8 cellular contexts compared by ENCODE assay signal in genomic region chr15:67101981-67102929, GRCh38. TPM values are rescaled to one million over a fixed set of nuclear protein-coding genes. Genes with fewer than 3 reads are reported as not detected.
DNase-seq lines count a peak whose midpoint lies in the region; ATAC-seq, FAIRE-seq and TF ChIP-seq lines count a peak whose summit lies in the region.

No MANE protein-coding gene starts in this region.

- no peaks in the 10 kb centered on the region for H3K27me3 ChIP-seq in keratinocyte (ENCODE audit: control insufficient read depth, extremely low read depth, insufficient read depth, low read length)
- no peaks in the 10 kb centered on the region for H3K27me3 ChIP-seq in heart left ventricle

- ATAC-seq in GM18508 (IDR thresholded peaks at IDR 0.05; ENCODE audit: insufficient read depth, unreplicated experiment), result peak; percentile 36
- ATAC-seq in HG03095 (IDR thresholded peaks at IDR 0.05; ENCODE audit: unreplicated experiment), result peak; percentile 37
- ATAC-seq in heart left ventricle, result no peak

- 76 to 79% (median 77%) methylated on average over 12 of the region's 12 CpGs for WGBS in heart left ventricle, 4 donors

- H3K9me1 ChIP-seq in keratinocyte (ENCODE audit: control insufficient read depth, extremely low read depth, insufficient read depth, low read length), result peaks cover 3% of the 10 kb centered on the region

- H3K36me3 ChIP-seq in keratinocyte (ENCODE audit: control insufficient read depth in 2 of 2, extremely low read depth in 1 of 2, insufficient read depth in 2 of 2, low read length in 2 of 2), result peaks cover 11 to 25% of the 10 kb centered on the region in 2 experiments
- H3K36me3 ChIP-seq in heart left ventricle, result no peaks in the 10 kb centered on the region

- dilution Hi-C loops in keratinocyte (cut with MboI; ENCODE audit: extremely low pct_ligation_motif_present, low sequenced_read_pairs), result no loop called here

- FAIRE-seq in keratinocyte (lab: Jason Lieb, UNC), result no peak

- no peak overlapping the region for H2AFZ ChIP-seq in keratinocyte (ENCODE audit: control insufficient read depth, low read length)

- H3K4me1 ChIP-seq in keratinocyte (ENCODE audit: control insufficient read depth, extremely low read depth, insufficient read depth, low read length) (peaks cover 90% of the 10 kb centered on the region), heart left ventricle (peaks cover 13 to 98% (median 75%) of the 10 kb centered on the region in 12 donors)

- H3K27ac ChIP-seq in keratinocyte (ENCODE audit: control insufficient read depth, insufficient read depth, low read length) (peak overlapping the region; percentile 88), heart left ventricle (peak overlapping the region in 1 of 12 donors; percentile 73)

- H3K9me3 ChIP-seq in keratinocyte (ENCODE audit: control insufficient read depth, low read depth, low read length), result no peaks in the 10 kb centered on the region
- H3K9me3 ChIP-seq in heart left ventricle, result no peaks in the 10 kb centered on the region

- H3K79me2 ChIP-seq in keratinocyte (ENCODE audit: control insufficient read depth, insufficient read depth, low read length), result peaks cover 68% of the 10 kb centered on the region

- H4K20me1 ChIP-seq in keratinocyte (ENCODE audit: control insufficient read depth, extremely low read depth, insufficient read depth, low read length), result no peaks in the 10 kb centered on the region

- TF ChIP-seq CTCF in keratinocyte (optimal IDR thresholded peaks at IDR 0.05 in 1 of 3, IDR thresholded peaks at IDR 0.05 in 1 of 3, conservative IDR thresholded peaks at IDR 0.05 in 1 of 3; ENCODE audit: extremely low read depth in 1 of 3, insufficient read depth in 2 of 3, low read length in 3 of 3) (no peak), heart left ventricle (IDR thresholded peaks at IDR 0.05) (no peak)

- peak overlapping the region; percentile 50 for H3K9ac ChIP-seq in keratinocyte (ENCODE audit: control insufficient read depth, extremely low read depth, insufficient read depth, low read length)

- intact Hi-C loops in posterior vena cava (cut with DNase I) (loop anchor here in 1 of 2 donors (5.0 kb wide), 1 partner anchor 150 kb away; the partner anchor contains the start of genes AAGAB and IQCH), heart left ventricle (cut with DNase I) (loop anchor here in 1 of 10 donors (5.0 kb wide), 1 partner anchor 45 kb away; no protein-coding TSS in a partner anchor)

- no peak for TF ChIP-seq POLR2A in heart left ventricle (IDR thresholded peaks at IDR 0.05)

- DNase-seq in activated CD4-positive, alpha-beta T cell treated with anti-CD3 and anti-CD28 coated beads, Interleukin-2, amount 50 U/mL, for 4 hours, result peak; percentile 17 to 29
- DNase-seq in keratinocyte (ENCODE audit: low read depth, low spot score) (no peak), GF-D8 (lab: John Stamatoyannopoulos, UW) (no peak), posterior vena cava (ENCODE audit: low spot score) (no peak), NOMO-1 treated with DMSO at 0.1 percent for 48 hours (lab: John Stamatoyannopoulos, UW; ENCODE audit: unreplicated experiment) (no peak), heart left ventricle (no peak)

- no peak overlapping the region for H3K4me3 ChIP-seq in keratinocyte (ENCODE audit: control insufficient read depth in 2 of 3, extremely low read depth in 1 of 3, insufficient read depth in 2 of 3, low read depth in 1 of 3, low read length in 3 of 3)
- no peak overlapping the region for H3K4me3 ChIP-seq in heart left ventricle

- peak overlapping the region; percentile 63 for H3K4me2 ChIP-seq in keratinocyte (ENCODE audit: control insufficient read depth, extremely low read depth, insufficient read depth, low read depth, low read length)

RNA-seq across cellular contexts. Expression of gene SMAD3, which starts 36.9 kb away (rescaled TPM):
- polyA plus RNA-seq in keratinocyte, result 30.6 to 52.9 TPM (median 33.7 TPM) in 3 replicates
- polyA plus RNA-seq in keratinocyte (2011; ENCODE audit: low read depth), result 8.1 TPM
- polyA plus RNA-seq in keratinocyte (2011; cell fraction: cytosol; rRNA removed), result 23.9 and 26.7 TPM in 2 replicates
- polyA plus RNA-seq in keratinocyte (2011; cell fraction: nucleus; rRNA removed), result 74.9 and 76.8 TPM in 2 replicates
- 26.5 and 44.9 TPM in 2 replicates for polyA plus RNA-seq in keratinocyte (2012; ENCODE audit: low replicate concordance)
- polyA minus RNA-seq in keratinocyte, result 45.4 to 160 TPM (median 47.7 TPM) in 3 replicates
- 23.8 TPM for polyA minus RNA-seq in keratinocyte (2011; cell fraction: cytosol; rRNA and poly(A)+ RNA removed)
- 30.5 and 55.1 TPM in 2 replicates for polyA minus RNA-seq in keratinocyte (2011; cell fraction: nucleus; rRNA and poly(A)+ RNA removed)
- 10 to 100 TPM; 56.3 to 62.7 TPM for total RNA-seq in posterior vena cava
- total RNA-seq in heart left ventricle, result 10 to 100 TPM; 12.1 to 34.3 (median 16.3) TPM
- 1 to 10 TPM; 5.6 to 9.8 TPM for polyA plus RNA-seq in heart left ventricle

Comparison
In these comparisons a context has a peak if more than half of its experiments do, and no peak if none do; other contexts are left out.
1. ATAC-seq: peak in GM18508 (single experiment) and HG03095 (single experiment); none in heart left ventricle (0 of 4).
2. DNase-seq: peak in activated CD4-positive, alpha-beta T cell treated with anti-CD3 and anti-CD28 coated beads, Interleukin-2, amount 50 U/mL, for 4 hours (2 of 2); none in keratinocyte (single experiment), GF-D8 (single experiment), posterior vena cava (single experiment), NOMO-1 treated with DMSO at 0.1 percent for 48 hours (single experiment) and heart left ventricle (0 of 5).